ENCODE assay signal across 1 cellular context in the genomic region with DNA sequence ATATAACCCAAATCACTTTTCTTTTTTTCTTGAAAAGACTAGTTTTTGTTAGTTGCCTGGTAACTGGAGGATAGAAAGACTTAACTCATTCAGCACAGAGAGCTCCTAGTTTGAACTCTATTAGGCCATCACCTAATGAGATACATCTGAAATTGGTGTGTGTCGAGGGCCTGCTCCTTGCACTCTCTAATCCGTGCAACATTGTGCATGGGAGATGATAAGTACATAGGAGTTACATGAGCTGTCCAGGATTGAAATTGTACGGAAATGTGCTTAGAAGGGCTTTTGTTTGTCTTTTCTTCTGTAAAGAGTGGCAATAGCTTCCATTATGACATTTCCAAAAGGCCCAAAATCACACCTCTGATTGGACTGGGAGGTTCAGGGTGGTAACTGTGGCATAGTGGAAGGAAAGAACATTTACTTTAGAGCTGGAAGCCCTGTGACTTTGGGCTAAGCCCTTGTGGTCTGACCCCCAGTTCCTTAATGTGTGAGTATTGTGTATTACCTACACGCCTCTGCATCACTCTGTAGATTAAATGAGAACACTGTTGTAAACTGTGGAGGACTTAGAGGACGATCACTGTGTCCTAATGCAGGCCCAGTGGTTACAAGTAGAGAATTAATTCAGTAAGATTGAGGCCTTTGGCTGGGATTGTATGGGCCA.
TF ChIP-seq lines count a peak whose summit lies in the region.

No MANE protein-coding gene starts in this region.

TF ChIP-seq in GM23338, 12 proteins besides CTCF, POLR2A, EP300 and RAD21 (continued from another document):
- TF ChIP-seq ZNF462 (CRISPR knock-in tag; IDR thresholded peaks at IDR 0.05) (no peak), NANOG (IDR thresholded peaks at IDR 0.05; ENCODE audit: borderline replicate concordance) (no peak), EZH2 (IDR thresholded peaks at IDR 0.05; ENCODE audit: low read depth, unreplicated experiment) (no peak), ETS1 (IDR thresholded peaks at IDR 0.05) (no peak), POLR2AphosphoS5 (IDR thresholded peaks at IDR 0.05; ENCODE audit: low read depth) (no peak), REST (IDR thresholded peaks at IDR 0.05; ENCODE audit: unreplicated experiment) (no peak), ZNF114 (CRISPR knock-in tag; IDR thresholded peaks at IDR 0.05) (no peak), CREB1 (CRISPR knock-in tag; IDR thresholded peaks at IDR 0.05; ENCODE audit: low read depth) (no peak), EZH2phosphoT487 (IDR thresholded peaks at IDR 0.05; ENCODE audit: unreplicated experiment) (no peak), ZNF331 (CRISPR knock-in tag; IDR thresholded peaks at IDR 0.05; ENCODE audit: low read depth) (no peak), JUNB (IDR thresholded peaks at IDR 0.05; ENCODE audit: unreplicated experiment) (no peak)
TF ChIP-seq in GM23338: peak in this region for 0.
